Comparison of ENCODE assay signal across 12 cellular contexts in the genomic region with DNA sequence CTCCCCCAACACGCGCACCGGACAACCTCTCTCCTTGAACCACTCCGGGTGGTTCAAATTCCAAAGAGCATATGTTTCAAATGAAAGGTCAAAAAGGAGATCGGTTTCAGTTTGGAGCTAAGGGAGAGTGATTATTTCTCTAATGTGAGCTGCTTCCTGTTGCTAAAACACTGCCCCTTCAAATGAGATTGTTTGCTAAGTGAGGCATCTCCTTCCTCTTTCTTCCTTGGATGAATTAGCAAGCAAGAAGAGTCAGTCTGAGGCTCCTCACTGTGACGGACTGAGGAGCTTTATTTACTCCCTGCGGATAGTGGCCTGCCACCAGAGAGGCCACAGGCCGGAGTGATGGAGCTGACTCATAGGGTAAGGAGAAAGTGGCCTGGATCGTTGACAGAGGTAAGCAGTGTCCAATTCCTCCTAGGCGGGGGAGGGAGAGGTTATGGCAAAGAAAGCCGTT.
DNase-seq lines count a peak whose midpoint lies in the region; FAIRE-seq and TF ChIP-seq lines count a peak whose summit lies in the region.
"Had no signal": no experiment of that assay in that cellular context is flagged by ENCODE, and none has a peak within 500 bp of the region (broad histone marks: within the 10 kb centered on the region; RNA-seq: fewer than 3 reads in every experiment).

No MANE protein-coding gene starts in this region.

- no peaks in the 10 kb centered on the region for H3K36me3 Mint-ChIP-seq in HFFc6 (ENCODE audit: low read depth)
- H3K36me3 Mint-ChIP-seq: activated naive CD4-positive, alpha-beta T cell treated with anti-CD3 and anti-CD28 coated beads, Interleukin-2, amount 50 U/mL, for 72 hours had no signal

- WGBS in small intestine, 3 donors: 41 to 54% (median 44%) methylated on average over 11 of the region's 11 CpGs
- WGBS in transverse colon (ENCODE audit: low coverage in 1 of 2), 2 donors: 49 to 71% methylated on average over 5 to 11 of the region's 11 CpGs

- intact Hi-C loops in transverse colon (cut with DNase I; ENCODE audit: low total_unique reads): no loop called here

- H3K4me3 ChIP-seq in small intestine (ENCODE audit: low read depth in 1 of 2, low read length in 2 of 2) (no peak overlapping the region), transverse colon (no peak overlapping the region)
- H3K4me3 ChIP-seq: prostate gland had no signal

- no peaks in the 10 kb centered on the region for H3K36me3 ChIP-seq in small intestine (ENCODE audit: control insufficient read depth in 2 of 2, insufficient read depth in 2 of 2, low read length in 2 of 2)
- no peaks in the 10 kb centered on the region for H3K36me3 ChIP-seq in transverse colon
- H3K36me3 ChIP-seq: prostate gland had no signal

- H3K27me3 ChIP-seq in small intestine (ENCODE audit: control insufficient read depth in 2 of 2, insufficient read depth in 2 of 2, low read length in 2 of 2) (no peaks in the 10 kb centered on the region), transverse colon (no peaks in the 10 kb centered on the region)

- no peak for FAIRE-seq in small intestine (lab: Jason Lieb, UNC)

- H3K27ac ChIP-seq in small intestine (ENCODE audit: low read depth in 1 of 2, low read length in 1 of 2) (peak overlapping the region in 1 of 2 donors; percentile 41), transverse colon (no peak overlapping the region)
- H3K27ac ChIP-seq: prostate gland had no signal

- no peak for TF ChIP-seq POLR2A in transverse colon (IDR thresholded peaks at IDR 0.05)

- peak overlapping the region; percentile 91 for H3K27ac Mint-ChIP-seq in HFFc6
- H3K27ac Mint-ChIP-seq: activated B cell treated with CpG ODN at 0.5 μM for 24 hours; activated naive CD4-positive, alpha-beta T cell treated with anti-CD3 and anti-CD28 coated beads, Interleukin-2, amount 50 U/mL, for 72 hours; stimulated activated memory B cell treated with anti-CD40 and anti-IgM and Interleukin-4, amounts not matched to agents 10 μg/mL and 1 μg/mL and 100 μg/mL, for 72 hours had no signal

- DNase-seq in HFFc6: peak; percentile 57
- DNase-seq in SKM-1 treated with dmso at 0.1 percent for 144 hours (lab: John Stamatoyannopoulos, UW; ENCODE audit: unreplicated experiment): peak; percentile 89
- DNase-seq in glomerular visceral epithelial cell (ENCODE audit: extremely low spot score): peak; percentile 35
- peak; percentile 54 for DNase-seq in small intestine
- DNase-seq in NCI-H345 (lab: John Stamatoyannopoulos, UW): no peak
- DNase-seq in transverse colon: no peak
- no peak for DNase-seq in OCI-M2 (lab: John Stamatoyannopoulos, UW; ENCODE audit: unreplicated experiment)
- DNase-seq in epidermal melanocyte (ENCODE audit: insufficient read length, low spot score): no peak
- DNase-seq: activated B cell treated with CpG ODN at 0.5 μM for 24 hours had no signal

- no peak for TF ChIP-seq EP300 in transverse colon (IDR thresholded peaks at IDR 0.05; ENCODE audit: low read depth)

- no peaks in the 10 kb centered on the region for H3K9me3 ChIP-seq in small intestine (ENCODE audit: control insufficient read depth, low read depth)
- H3K9me3 ChIP-seq in transverse colon: no peaks in the 10 kb centered on the region
- H3K9me3 ChIP-seq: prostate gland had no signal

- TF ChIP-seq CTCF in HFFc6 (IDR thresholded peaks at IDR 0.05): no peak
- TF ChIP-seq CTCF in transverse colon (IDR thresholded peaks at IDR 0.05): no peak

- peaks cover 46% of the 10 kb centered on the region for H3K4me1 Mint-ChIP-seq in HFFc6 (ENCODE audit: low read depth)
- H3K4me1 Mint-ChIP-seq: activated B cell treated with CpG ODN at 0.5 μM for 24 hours; stimulated activated memory B cell treated with anti-CD40 and anti-IgM and Interleukin-4, amounts not matched to agents 10 μg/mL and 1 μg/mL and 100 μg/mL, for 72 hours had no signal

- H3K4me1 ChIP-seq in small intestine (ENCODE audit: control insufficient read depth in 2 of 2, insufficient read depth in 1 of 2, low read depth in 1 of 2, low read length in 1 of 2): peaks cover 2 to 4% of the 10 kb centered on the region in 2 donors
- peaks cover 0 to 4% (median 0%) of the 10 kb centered on the region in 4 donors for H3K4me1 ChIP-seq in transverse colon
- H3K4me1 ChIP-seq: prostate gland had no signal

- peak overlapping the region; percentile 85 for H3K4me3 Mint-ChIP-seq in HFFc6
- H3K4me3 Mint-ChIP-seq: activated B cell treated with CpG ODN at 0.5 μM for 24 hours; stimulated activated memory B cell treated with anti-CD40 and anti-IgM and Interleukin-4, amounts not matched to agents 10 μg/mL and 1 μg/mL and 100 μg/mL, for 72 hours had no signal

- H3K9me3 Mint-ChIP-seq in HFFc6: no peaks in the 10 kb centered on the region
- H3K9me3 Mint-ChIP-seq: activated B cell treated with CpG ODN at 0.5 μM for 24 hours; activated naive CD4-positive, alpha-beta T cell treated with anti-CD3 and anti-CD28 coated beads, Interleukin-2, amount 50 U/mL, for 72 hours; stimulated activated memory B cell treated with anti-CD40 and anti-IgM and Interleukin-4, amounts not matched to agents 10 μg/mL and 1 μg/mL and 100 μg/mL, for 72 hours had no signal

- no peaks in the 10 kb centered on the region; the same call in 1 of the 2 replicates for H3K27me3 Mint-ChIP-seq in HFFc6 (ENCODE audit: insufficient read depth)
- H3K27me3 Mint-ChIP-seq: activated B cell treated with CpG ODN at 0.5 μM for 24 hours; stimulated activated memory B cell treated with anti-CD40 and anti-IgM and Interleukin-4, amounts not matched to agents 10 μg/mL and 1 μg/mL and 100 μg/mL, for 72 hours had no signal

- in situ Hi-C loops in transverse colon (cut with MboI; ENCODE audit: low pct_ligation_motif_present in 1 of 4, low pct_unique_long_range_greater_than_20kb in 1 of 4, low sequenced_read_pairs in 3 of 4): no loop called here

Comparison
In these comparisons a context has a peak if more than half of its experiments do, and no peak if none do; other contexts are left out.
1. DNase-seq: peak in HFFc6 (single experiment), SKM-1 treated with dmso at 0.1 percent for 144 hours (single experiment), glomerular visceral epithelial cell (single experiment) and small intestine (single experiment); none in NCI-H345 (single experiment), transverse colon (single experiment), OCI-M2 (single experiment) and epidermal melanocyte (single experiment).